In the genomic region with DNA sequence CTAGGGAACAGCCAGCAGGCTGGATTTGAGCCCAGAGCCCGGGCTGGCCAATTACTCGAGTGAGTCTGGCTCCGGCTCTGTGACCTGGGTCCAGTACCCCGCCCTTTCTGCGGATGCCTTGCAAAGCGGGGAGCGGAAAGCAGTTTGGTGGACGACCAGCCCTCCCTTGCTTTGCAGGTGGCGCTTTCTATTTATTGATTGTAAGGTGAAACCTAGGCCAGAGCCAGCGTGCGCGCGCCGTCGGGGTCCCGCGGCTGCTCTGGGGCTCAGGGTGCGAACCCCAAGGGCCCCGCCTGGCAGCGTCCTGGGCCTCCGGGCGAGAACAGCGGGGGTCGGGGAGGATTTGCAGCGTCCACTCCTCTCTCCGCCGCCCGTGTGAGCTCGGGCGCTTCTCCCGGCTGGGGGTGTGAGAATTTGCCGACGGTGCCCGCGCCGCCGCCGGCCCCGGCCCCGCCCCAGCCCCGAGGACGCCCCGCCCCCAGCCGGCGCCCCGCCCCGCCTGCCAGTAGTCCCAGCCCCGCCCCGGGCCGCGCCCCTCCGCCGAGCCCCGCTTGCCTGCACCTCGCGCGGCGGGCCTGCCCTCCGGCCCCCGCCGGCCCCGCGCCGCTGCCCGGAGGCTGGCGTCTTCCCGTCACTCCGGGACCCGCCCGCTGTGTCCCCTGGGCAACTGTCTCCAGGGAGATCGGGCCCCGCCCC, we compare ENCODE assay signal across 1 cellular context.
TF ChIP-seq lines count a peak whose summit lies in the region.

No MANE protein-coding gene starts in this region.

TF ChIP-seq in HEK293, 187 proteins besides CTCF, POLR2A, EP300 and RAD21 (continued from another document):
- TF ChIP-seq, protein P1, sequence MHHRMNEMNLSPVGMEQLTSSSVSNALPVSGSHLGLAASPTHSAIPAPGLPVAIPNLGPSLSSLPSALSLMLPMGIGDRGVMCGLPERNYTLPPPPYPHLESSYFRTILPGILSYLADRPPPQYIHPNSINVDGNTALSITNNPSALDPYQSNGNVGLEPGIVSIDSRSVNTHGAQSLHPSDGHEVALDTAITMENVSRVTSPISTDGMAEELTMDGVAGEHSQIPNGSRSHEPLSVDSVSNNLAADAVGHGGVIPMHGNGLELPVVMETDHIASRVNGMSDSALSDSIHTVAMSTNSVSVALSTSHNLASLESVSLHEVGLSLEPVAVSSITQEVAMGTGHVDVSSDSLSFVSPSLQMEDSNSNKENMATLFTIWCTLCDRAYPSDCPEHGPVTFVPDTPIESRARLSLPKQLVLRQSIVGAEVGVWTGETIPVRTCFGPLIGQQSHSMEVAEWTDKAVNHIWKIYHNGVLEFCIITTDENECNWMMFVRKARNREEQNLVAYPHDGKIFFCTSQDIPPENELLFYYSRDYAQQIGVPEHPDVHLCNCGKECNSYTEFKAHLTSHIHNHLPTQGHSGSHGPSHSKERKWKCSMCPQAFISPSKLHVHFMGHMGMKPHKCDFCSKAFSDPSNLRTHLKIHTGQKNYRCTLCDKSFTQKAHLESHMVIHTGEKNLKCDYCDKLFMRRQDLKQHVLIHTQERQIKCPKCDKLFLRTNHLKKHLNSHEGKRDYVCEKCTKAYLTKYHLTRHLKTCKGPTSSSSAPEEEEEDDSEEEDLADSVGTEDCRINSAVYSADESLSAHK (tag by site-specific recombination; IDR thresholded peaks at IDR 0.05), result no peak
- TF ChIP-seq, protein P2, sequence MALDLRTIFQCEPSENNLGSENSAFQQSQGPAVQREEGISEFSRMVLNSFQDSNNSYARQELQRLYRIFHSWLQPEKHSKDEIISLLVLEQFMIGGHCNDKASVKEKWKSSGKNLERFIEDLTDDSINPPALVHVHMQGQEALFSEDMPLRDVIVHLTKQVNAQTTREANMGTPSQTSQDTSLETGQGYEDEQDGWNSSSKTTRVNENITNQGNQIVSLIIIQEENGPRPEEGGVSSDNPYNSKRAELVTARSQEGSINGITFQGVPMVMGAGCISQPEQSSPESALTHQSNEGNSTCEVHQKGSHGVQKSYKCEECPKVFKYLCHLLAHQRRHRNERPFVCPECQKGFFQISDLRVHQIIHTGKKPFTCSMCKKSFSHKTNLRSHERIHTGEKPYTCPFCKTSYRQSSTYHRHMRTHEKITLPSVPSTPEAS (tag by site-specific recombination; IDR thresholded peaks at IDR 0.05), result no peak
- no peak for TF ChIP-seq ZNF510 (tag by site-specific recombination; IDR thresholded peaks at IDR 0.05; ENCODE audit: insufficient replicate concordance)
- TF ChIP-seq ZNF654 (tag by site-specific recombination; IDR thresholded peaks at IDR 0.05; ENCODE audit: low read depth), result no peak
- TF ChIP-seq, protein P3, sequence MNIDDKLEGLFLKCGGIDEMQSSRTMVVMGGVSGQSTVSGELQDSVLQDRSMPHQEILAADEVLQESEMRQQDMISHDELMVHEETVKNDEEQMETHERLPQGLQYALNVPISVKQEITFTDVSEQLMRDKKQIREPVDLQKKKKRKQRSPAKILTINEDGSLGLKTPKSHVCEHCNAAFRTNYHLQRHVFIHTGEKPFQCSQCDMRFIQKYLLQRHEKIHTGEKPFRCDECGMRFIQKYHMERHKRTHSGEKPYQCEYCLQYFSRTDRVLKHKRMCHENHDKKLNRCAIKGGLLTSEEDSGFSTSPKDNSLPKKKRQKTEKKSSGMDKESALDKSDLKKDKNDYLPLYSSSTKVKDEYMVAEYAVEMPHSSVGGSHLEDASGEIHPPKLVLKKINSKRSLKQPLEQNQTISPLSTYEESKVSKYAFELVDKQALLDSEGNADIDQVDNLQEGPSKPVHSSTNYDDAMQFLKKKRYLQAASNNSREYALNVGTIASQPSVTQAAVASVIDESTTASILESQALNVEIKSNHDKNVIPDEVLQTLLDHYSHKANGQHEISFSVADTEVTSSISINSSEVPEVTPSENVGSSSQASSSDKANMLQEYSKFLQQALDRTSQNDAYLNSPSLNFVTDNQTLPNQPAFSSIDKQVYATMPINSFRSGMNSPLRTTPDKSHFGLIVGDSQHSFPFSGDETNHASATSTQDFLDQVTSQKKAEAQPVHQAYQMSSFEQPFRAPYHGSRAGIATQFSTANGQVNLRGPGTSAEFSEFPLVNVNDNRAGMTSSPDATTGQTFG (tag by site-specific recombination; IDR thresholded peaks at IDR 0.05; ENCODE audit: borderline replicate concordance), result no peak
- no peak for TF ChIP-seq OVOL3 (tag by site-specific recombination; IDR thresholded peaks at IDR 0.05)
- TF ChIP-seq, protein P4, sequence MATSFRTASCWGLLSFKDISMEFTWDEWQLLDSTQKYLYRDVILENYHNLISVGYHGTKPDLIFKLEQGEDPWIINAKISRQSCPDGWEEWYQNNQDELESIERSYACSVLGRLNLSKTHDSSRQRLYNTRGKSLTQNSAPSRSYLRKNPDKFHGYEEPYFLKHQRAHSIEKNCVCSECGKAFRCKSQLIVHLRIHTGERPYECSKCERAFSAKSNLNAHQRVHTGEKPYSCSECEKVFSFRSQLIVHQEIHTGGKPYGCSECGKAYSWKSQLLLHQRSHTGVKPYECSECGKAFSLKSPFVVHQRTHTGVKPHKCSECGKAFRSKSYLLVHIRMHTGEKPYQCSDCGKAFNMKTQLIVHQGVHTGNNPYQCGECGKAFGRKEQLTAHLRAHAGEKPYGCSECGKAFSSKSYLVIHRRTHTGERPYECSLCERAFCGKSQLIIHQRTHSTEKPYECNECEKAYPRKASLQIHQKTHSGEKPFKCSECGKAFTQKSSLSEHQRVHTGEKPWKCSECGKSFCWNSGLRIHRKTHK (tag by site-specific recombination; IDR thresholded peaks at IDR 0.05), result no peak
- TF ChIP-seq, protein P5, sequence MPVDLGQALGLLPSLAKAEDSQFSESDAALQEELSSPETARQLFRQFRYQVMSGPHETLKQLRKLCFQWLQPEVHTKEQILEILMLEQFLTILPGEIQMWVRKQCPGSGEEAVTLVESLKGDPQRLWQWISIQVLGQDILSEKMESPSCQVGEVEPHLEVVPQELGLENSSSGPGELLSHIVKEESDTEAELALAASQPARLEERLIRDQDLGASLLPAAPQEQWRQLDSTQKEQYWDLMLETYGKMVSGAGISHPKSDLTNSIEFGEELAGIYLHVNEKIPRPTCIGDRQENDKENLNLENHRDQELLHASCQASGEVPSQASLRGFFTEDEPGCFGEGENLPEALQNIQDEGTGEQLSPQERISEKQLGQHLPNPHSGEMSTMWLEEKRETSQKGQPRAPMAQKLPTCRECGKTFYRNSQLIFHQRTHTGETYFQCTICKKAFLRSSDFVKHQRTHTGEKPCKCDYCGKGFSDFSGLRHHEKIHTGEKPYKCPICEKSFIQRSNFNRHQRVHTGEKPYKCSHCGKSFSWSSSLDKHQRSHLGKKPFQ (tag by site-specific recombination; IDR thresholded peaks at IDR 0.05), result no peak
- TF ChIP-seq, protein P6, sequence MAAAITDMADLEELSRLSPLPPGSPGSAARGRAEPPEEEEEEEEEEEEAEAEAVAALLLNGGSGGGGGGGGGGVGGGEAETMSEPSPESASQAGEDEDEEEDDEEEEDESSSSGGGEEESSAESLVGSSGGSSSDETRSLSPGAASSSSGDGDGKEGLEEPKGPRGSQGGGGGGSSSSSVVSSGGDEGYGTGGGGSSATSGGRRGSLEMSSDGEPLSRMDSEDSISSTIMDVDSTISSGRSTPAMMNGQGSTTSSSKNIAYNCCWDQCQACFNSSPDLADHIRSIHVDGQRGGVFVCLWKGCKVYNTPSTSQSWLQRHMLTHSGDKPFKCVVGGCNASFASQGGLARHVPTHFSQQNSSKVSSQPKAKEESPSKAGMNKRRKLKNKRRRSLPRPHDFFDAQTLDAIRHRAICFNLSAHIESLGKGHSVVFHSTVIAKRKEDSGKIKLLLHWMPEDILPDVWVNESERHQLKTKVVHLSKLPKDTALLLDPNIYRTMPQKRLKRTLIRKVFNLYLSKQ (tag by site-specific recombination; IDR thresholded peaks at IDR 0.05; ENCODE audit: borderline replicate concordance), result no peak
- no peak for TF ChIP-seq ZNF366 (tag by site-specific recombination; conservative IDR thresholded peaks at IDR 0.05)
- TF ChIP-seq KLF1 (tag by site-specific recombination; IDR thresholded peaks at IDR 0.05), result peak; percentile 33; the same call in 1 of the 2 replicates
- TF ChIP-seq ZFHX2 (tag by site-specific recombination; conservative IDR thresholded peaks at IDR 0.05), result no peak
- TF ChIP-seq, protein P7, sequence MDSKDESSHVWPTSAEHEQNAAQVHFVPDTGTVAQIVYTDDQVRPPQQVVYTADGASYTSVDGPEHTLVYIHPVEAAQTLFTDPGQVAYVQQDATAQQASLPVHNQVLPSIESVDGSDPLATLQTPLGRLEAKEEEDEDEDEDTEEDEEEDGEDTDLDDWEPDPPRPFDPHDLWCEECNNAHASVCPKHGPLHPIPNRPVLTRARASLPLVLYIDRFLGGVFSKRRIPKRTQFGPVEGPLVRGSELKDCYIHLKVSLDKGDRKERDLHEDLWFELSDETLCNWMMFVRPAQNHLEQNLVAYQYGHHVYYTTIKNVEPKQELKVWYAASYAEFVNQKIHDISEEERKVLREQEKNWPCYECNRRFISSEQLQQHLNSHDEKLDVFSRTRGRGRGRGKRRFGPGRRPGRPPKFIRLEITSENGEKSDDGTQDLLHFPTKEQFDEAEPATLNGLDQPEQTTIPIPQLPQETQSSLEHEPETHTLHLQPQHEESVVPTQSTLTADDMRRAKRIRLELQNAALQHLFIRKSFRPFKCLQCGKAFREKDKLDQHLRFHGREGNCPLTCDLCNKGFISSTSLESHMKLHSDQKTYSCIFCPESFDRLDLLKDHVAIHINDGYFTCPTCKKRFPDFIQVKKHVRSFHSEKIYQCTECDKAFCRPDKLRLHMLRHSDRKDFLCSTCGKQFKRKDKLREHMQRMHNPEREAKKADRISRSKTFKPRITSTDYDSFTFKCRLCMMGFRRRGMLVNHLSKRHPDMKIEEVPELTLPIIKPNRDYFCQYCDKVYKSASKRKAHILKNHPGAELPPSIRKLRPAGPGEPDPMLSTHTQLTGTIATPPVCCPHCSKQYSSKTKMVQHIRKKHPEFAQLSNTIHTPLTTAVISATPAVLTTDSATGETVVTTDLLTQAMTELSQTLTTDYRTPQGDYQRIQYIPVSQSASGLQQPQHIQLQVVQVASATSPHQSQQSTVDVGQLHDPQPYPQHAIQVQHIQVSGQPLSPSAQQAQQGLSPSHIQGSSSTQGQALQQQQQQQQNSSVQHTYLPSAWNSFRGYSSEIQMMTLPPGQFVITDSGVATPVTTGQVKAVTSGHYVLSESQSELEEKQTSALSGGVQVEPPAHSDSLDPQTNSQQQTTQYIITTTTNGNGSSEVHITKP (tag by site-specific recombination; IDR thresholded peaks at IDR 0.05), result peak; percentile 71
- no peak for TF ChIP-seq ZNF311 (tag by site-specific recombination; IDR thresholded peaks at IDR 0.05; ENCODE audit: borderline replicate concordance)
- TF ChIP-seq, protein P8, sequence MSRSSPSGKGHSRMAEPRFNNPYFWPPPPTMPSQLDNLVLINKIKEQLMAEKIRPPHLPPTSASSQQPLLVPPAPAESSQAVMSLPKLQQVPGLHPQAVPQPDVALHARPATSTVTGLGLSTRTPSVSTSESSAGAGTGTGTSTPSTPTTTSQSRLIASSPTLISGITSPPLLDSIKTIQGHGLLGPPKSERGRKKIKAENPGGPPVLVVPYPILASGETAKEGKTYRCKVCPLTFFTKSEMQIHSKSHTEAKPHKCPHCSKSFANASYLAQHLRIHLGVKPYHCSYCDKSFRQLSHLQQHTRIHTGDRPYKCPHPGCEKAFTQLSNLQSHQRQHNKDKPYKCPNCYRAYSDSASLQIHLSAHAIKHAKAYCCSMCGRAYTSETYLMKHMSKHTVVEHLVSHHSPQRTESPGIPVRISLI (tag by site-specific recombination; IDR thresholded peaks at IDR 0.05), result no peak
- TF ChIP-seq ZNF596 (tag by site-specific recombination; IDR thresholded peaks at IDR 0.05), result no peak
- TF ChIP-seq ZNF600 (tag by site-specific recombination; IDR thresholded peaks at IDR 0.05), result no peak
- no peak for TF ChIP-seq ZNF140 (tag by site-specific recombination; IDR thresholded peaks at IDR 0.05)
- no peak for TF ChIP-seq ZNF146 (tag by site-specific recombination; IDR thresholded peaks at IDR 0.05)
- TF ChIP-seq ZBTB17 (tag by site-specific recombination; IDR thresholded peaks at IDR 0.05), result peak; percentile 82
- TF ChIP-seq ZNF629 (tag by site-specific recombination; IDR thresholded peaks at IDR 0.05), result no peak
- TF ChIP-seq ZNF211 (tag by site-specific recombination; IDR thresholded peaks at IDR 0.05; ENCODE audit: low read depth), result no peak
- TF ChIP-seq ZNF785 (tag by site-specific recombination; IDR thresholded peaks at IDR 0.05), result no peak
- TF ChIP-seq ZNF677 (tag by site-specific recombination; IDR thresholded peaks at IDR 0.05), result no peak
- TF ChIP-seq ZNF624 (tag by site-specific recombination; IDR thresholded peaks at IDR 0.05), result no peak
- TF ChIP-seq ZSCAN30 (tag by site-specific recombination; IDR thresholded peaks at IDR 0.05), result 0 out of 2 replicates have a peak, but pooled peaks have one; percentile 31
- TF ChIP-seq ZNF157 (tag by site-specific recombination; IDR thresholded peaks at IDR 0.05), result no peak
- TF ChIP-seq HOXA7 (CRISPR knock-in tag; IDR thresholded peaks at IDR 0.05; ENCODE audit: borderline replicate concordance), result no peak
- TF ChIP-seq, protein P9, sequence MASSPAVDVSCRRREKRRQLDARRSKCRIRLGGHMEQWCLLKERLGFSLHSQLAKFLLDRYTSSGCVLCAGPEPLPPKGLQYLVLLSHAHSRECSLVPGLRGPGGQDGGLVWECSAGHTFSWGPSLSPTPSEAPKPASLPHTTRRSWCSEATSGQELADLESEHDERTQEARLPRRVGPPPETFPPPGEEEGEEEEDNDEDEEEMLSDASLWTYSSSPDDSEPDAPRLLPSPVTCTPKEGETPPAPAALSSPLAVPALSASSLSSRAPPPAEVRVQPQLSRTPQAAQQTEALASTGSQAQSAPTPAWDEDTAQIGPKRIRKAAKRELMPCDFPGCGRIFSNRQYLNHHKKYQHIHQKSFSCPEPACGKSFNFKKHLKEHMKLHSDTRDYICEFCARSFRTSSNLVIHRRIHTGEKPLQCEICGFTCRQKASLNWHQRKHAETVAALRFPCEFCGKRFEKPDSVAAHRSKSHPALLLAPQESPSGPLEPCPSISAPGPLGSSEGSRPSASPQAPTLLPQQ (tag by site-specific recombination; IDR thresholded peaks at IDR 0.05), result no peak
- peak; percentile 53; the same call in 1 of the 2 replicates for TF ChIP-seq ZNF561 (tag by site-specific recombination; IDR thresholded peaks at IDR 0.05; ENCODE audit: borderline replicate concordance)
- TF ChIP-seq ZNF24 (tag by site-specific recombination; IDR thresholded peaks at IDR 0.05), result no peak
- no peak for TF ChIP-seq ZNF416 (tag by site-specific recombination; IDR thresholded peaks at IDR 0.05)
- TF ChIP-seq, protein P10, sequence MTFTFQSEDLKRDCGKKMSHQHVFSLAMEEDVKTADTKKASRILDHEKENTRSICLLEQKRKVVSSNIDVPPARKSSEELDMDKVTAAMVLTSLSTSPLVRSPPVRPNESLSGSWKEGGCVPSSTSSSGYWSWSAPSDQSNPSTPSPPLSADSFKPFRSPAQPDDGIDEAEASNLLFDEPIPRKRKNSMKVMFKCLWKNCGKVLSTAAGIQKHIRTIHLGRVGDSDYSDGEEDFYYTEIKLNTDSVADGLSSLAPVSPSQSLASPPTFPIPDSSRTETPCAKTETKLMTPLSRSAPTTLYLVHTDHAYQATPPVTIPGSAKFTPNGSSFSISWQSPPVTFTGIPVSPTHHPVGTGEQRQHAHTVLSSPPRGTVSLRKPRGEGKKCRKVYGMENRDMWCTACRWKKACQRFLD (tag by site-specific recombination; IDR thresholded peaks at IDR 0.05), result no peak
- TF ChIP-seq ZNF768 (tag by site-specific recombination; IDR thresholded peaks at IDR 0.05), result no peak
- no peak for TF ChIP-seq ZFP37 (tag by site-specific recombination; IDR thresholded peaks at IDR 0.05)
- no peak for TF ChIP-seq ZNF530 (tag by site-specific recombination; IDR thresholded peaks at IDR 0.05; ENCODE audit: low read depth)
TF ChIP-seq in HEK293: peak in this region for 33.
